In the genomic region with DNA sequence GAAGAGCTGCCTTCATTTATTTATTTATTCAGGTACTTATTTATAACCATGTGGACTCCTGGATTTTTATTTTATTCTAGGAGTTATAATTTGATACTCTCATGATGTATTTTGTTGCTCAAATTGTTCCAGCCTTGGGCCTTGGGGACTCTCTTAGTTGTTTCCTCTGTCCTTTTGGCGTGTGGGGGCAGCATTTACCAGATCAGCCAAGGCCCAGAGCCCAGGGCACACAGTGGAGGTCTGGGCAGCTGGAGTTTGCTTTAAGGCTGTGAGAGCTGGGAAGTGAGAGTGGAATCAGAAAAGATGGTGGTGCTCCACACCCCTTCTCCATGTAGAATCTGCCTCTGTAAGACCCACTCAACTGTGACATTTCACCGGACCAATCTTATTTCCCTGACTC, we compare ENCODE assay signal across 1 cellular context.
TF ChIP-seq lines count a peak whose summit lies in the region.

No MANE protein-coding gene starts in this region.

TF ChIP-seq in IMR-90, 13 proteins besides CTCF, POLR2A, EP300 and RAD21 (continued from another document):
- TF ChIP-seq, protein P1, sequence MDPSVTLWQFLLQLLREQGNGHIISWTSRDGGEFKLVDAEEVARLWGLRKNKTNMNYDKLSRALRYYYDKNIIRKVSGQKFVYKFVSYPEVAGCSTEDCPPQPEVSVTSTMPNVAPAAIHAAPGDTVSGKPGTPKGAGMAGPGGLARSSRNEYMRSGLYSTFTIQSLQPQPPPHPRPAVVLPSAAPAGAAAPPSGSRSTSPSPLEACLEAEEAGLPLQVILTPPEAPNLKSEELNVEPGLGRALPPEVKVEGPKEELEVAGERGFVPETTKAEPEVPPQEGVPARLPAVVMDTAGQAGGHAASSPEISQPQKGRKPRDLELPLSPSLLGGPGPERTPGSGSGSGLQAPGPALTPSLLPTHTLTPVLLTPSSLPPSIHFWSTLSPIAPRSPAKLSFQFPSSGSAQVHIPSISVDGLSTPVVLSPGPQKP (IDR thresholded peaks at IDR 0.05; ENCODE audit: borderline replicate concordance, low read depth, low read length): no peak
